ENCODE assay signal across 15 cellular contexts in genomic region chr16:8853150-8853549, GRCh38. TPM values are rescaled to one million over a fixed set of nuclear protein-coding genes. Genes with fewer than 3 reads are reported as not detected.
DNase-seq lines count a peak whose midpoint lies in the region; ATAC-seq and TF ChIP-seq lines count a peak whose summit lies in the region.
"Had no signal": no experiment of that assay in that cellular context is flagged by ENCODE, and none has a peak within 500 bp of the region (broad histone marks: within the 10 kb centered on the region; RNA-seq: fewer than 3 reads in every experiment).

No MANE protein-coding gene starts in this region.

- H3K4me3 ChIP-seq in BLaER1 (no peak overlapping the region), HCT116 (replicated peaks in 1 of 2; ENCODE audit: low read depth in 1 of 2, low read length in 2 of 2) (no peak overlapping the region)

- H3K27me3 ChIP-seq in BLaER1 (no peaks in the 10 kb centered on the region), HCT116 (ENCODE audit: insufficient read depth, low read length) (no peaks in the 10 kb centered on the region)

- H3K79me2 ChIP-seq in HCT116 (ENCODE audit: insufficient read depth, low read length), result peaks cover 3% of the 10 kb centered on the region

- H4K20me1 ChIP-seq in BLaER1 (peaks cover 34% of the 10 kb centered on the region), HCT116 (ENCODE audit: insufficient read depth) (no peaks in the 10 kb centered on the region)

- H3K9me2 ChIP-seq in HCT116 (ENCODE audit: insufficient read depth), result no peaks in the 10 kb centered on the region

- H3K4me1 ChIP-seq in BLaER1, result peaks cover 100% of the 10 kb centered on the region
- H3K4me1 ChIP-seq in HCT116 (ENCODE audit: control insufficient read depth in 1 of 2, insufficient read depth in 2 of 2, low read length in 2 of 2), result no peaks in the 10 kb centered on the region; a peak in 1 of 4 replicates

- peak overlapping the region; percentile 84 for H3K27ac ChIP-seq in BLaER1
- H3K27ac ChIP-seq in HCT116 (ENCODE audit: low read depth, low read length), result 0 out of 2 replicates have a peak overlapping the region, but pooled peaks have one; percentile 24
- H3K27ac ChIP-seq in caudate nucleus (ENCODE audit: low read depth, low read length), result peak overlapping the region; percentile 73

- RAD21 ChIA-PET in HCT116 (lab: Charles Lee; ENCODE audit: low non-redundant PET in 1 of 2, low total read pairs in 2 of 2, uncharacterized antibody in 2 of 2, unreplicated experiment in 2 of 2), result no interaction called here

- CTCF ChIA-PET in HCT116 (lab: Charles Lee), result no interaction called here

- no peak for ATAC-seq in HCT116

- DNase-seq in HCT116 (ENCODE audit: low read depth, low spot score), result no peak
- no peak for DNase-seq in caudate nucleus (lab: John Stamatoyannopoulos, UW)
- no peak for DNase-seq in mesothelial cell of epicardium (ENCODE audit: low spot score in 2 of 2, unreplicated experiment in 2 of 2)
- DNase-seq in NCI-H2107 (lab: John Stamatoyannopoulos, UW), result no peak
- DNase-seq in H4 (ENCODE audit: low spot score), result no peak
- no peak for DNase-seq in NCI-H187 (lab: John Stamatoyannopoulos, UW)
- no peak for DNase-seq in NCI-H1417 (lab: John Stamatoyannopoulos, UW)
- DNase-seq: KBM-7, NCI-H2029 treated with DMSO at 0.1 percent for 48 hours had no signal

- H3K9me3 ChIP-seq in BLaER1, result no peaks in the 10 kb centered on the region
- no peaks in the 10 kb centered on the region for H3K9me3 ChIP-seq in HCT116 (ENCODE audit: control insufficient read depth in 1 of 2, insufficient read depth in 1 of 2, low read depth in 1 of 2, low read length in 2 of 2)

- intact Hi-C loops in HCT116 (cut with micrococcal nuclease), result no loop called here

- H3K9me3 Mint-ChIP-seq in mesothelial cell of epicardium, result no peaks in the 10 kb centered on the region
- H3K9me3 Mint-ChIP-seq: T-helper 2 cell treated with Interferon-gamma antibody and Interleukin-4, amounts not matched to agents 5 μg/mL and 100 μg/mL, for 36 hours had no signal

- BruUV-seq in HCT116 (replicated peaks; lab: Mats Ljungman, UMichigan), result TSS peak; percentile 14

- H3K4me1 Mint-ChIP-seq in mesothelial cell of epicardium, result no peaks in the 10 kb centered on the region

- no peak for TF ChIP-seq RAD21 in HCT116 (IDR thresholded peaks at IDR 0.05; ENCODE audit: low read depth)

- no peak overlapping the region for H3K4me3 Mint-ChIP-seq in mesothelial cell of epicardium
- H3K4me3 Mint-ChIP-seq: CD14-positive monocyte; T-helper 2 cell treated with Interferon-gamma antibody and Interleukin-4, amounts not matched to agents 5 μg/mL and 100 μg/mL, for 36 hours had no signal

- H3K27ac Mint-ChIP-seq in mesothelial cell of epicardium, result peak overlapping the region; percentile 51
- H3K27ac Mint-ChIP-seq: CD14-positive monocyte had no signal

- H3K36me3 ChIP-seq in BLaER1 (peaks cover 85% of the 10 kb centered on the region), HCT116 (ENCODE audit: control insufficient read depth in 1 of 2, insufficient read depth in 2 of 2, low read length in 2 of 2) (peaks cover 26 to 57% of the 10 kb centered on the region in 2 experiments)

- POLR2A ChIA-PET in HCT116 (lab: Charles Lee), result interaction anchor here (1.5 kb wide), 2 partner anchors 16 kb away, joined by 3 to 4 read pairs; partner anchors contain the start of gene CARHSP1

- no peak for TF ChIP-seq POLR2A in HCT116 (IDR thresholded peaks at IDR 0.05; ENCODE audit: borderline replicate concordance, extremely low read depth, insufficient read depth, insufficient read length)

- no peaks in the 10 kb centered on the region for H3K27me3 Mint-ChIP-seq in mesothelial cell of epicardium (ENCODE audit: low read depth)

- TF ChIP-seq CTCF in HCT116 (IDR thresholded peaks at IDR 0.05 in 2 of 3, conservative IDR thresholded peaks at IDR 0.05 in 1 of 3; ENCODE audit: borderline replicate concordance in 1 of 3, insufficient read depth in 1 of 3, low read depth in 2 of 3, low read length in 2 of 3) (no peak), mesothelial cell of epicardium (IDR thresholded peaks at IDR 0.05; ENCODE audit: unreplicated experiment) (no peak)

- H3K4me2 ChIP-seq in BLaER1 (peak overlapping the region; percentile 96), HCT116 (ENCODE audit: low read length) (no peak overlapping the region)

- no peak overlapping the region for H3K9ac ChIP-seq in BLaER1
- no peak overlapping the region for H3K9ac ChIP-seq in HCT116 (ENCODE audit: low read length)

- H3K36me3 Mint-ChIP-seq in mesothelial cell of epicardium, result peaks cover 40% of the 10 kb centered on the region

- no peak overlapping the region for H2AFZ ChIP-seq in HCT116 (ENCODE audit: low read depth, low read length, poor library complexity, severe bottlenecking)

TF ChIP-seq in HCT116, 20 proteins besides CTCF, POLR2A, EP300 and RAD21:
- no peak for TF ChIP-seq SIN3A (IDR thresholded peaks at IDR 0.05; ENCODE audit: low read depth)
- TF ChIP-seq SP1 (IDR thresholded peaks at IDR 0.05; ENCODE audit: low read depth), result no peak
- TF ChIP-seq ZFX (IDR thresholded peaks at IDR 0.05), result no peak
- no peak for TF ChIP-seq EZH2 (IDR thresholded peaks at IDR 0.05)
- TF ChIP-seq EZH2phosphoT487 (IDR thresholded peaks at IDR 0.05; ENCODE audit: borderline replicate concordance), result no peak
- no peak for TF ChIP-seq ATF3 (IDR thresholded peaks at IDR 0.05)
- TF ChIP-seq EGR1 (IDR thresholded peaks at IDR 0.05; ENCODE audit: low read depth), result no peak
- no peak for TF ChIP-seq ZBTB33 (IDR thresholded peaks at IDR 0.05; ENCODE audit: extremely low read depth, insufficient replicate concordance, low read length)

RNA-seq across cellular contexts. Expression of gene CARHSP1, which starts 15.7 kb away (rescaled TPM):
- total RNA-seq in HCT116 (2021; ENCODE audit: unreplicated experiment), result 79.7 TPM
- 116 and 137 TPM in 2 replicates for polyA plus RNA-seq in HCT116 (2012)
- 78.6 to 84.2 TPM (median 80.3 TPM) in 3 replicates for total RNA-seq in mesothelial cell of epicardium
- total RNA-seq in H4 (2014; rRNA removed; shearing (Covaris generic)), result 118 and 119 TPM in 2 replicates

RNA-seq across cellular contexts. Expression of gene LITAFD, which starts 29.0 kb away (rescaled TPM):
- total RNA-seq in HCT116 (2021; ENCODE audit: unreplicated experiment), result not detected
- polyA plus RNA-seq in HCT116 (2012), result not detected in 2 replicates
- not detected in 3 replicates for total RNA-seq in mesothelial cell of epicardium
- not detected in 2 replicates for total RNA-seq in H4 (2014; rRNA removed; shearing (Covaris generic))
- total RNA-seq: activated CD8-positive, alpha-beta memory T cell treated with anti-CD3 and anti-CD28 coated beads for 36 hours; bronchial epithelial cell; myocyte had no signal
- polyA plus RNA-seq: CD14-positive monocyte had no signal

RNA-seq across cellular contexts. Expression of gene PMM2, which starts 55.5 kb away (rescaled TPM):
- total RNA-seq in HCT116 (2021; ENCODE audit: unreplicated experiment), result 53.3 TPM
- 21.7 and 22.6 TPM in 2 replicates for polyA plus RNA-seq in HCT116 (2012)
- total RNA-seq in mesothelial cell of epicardium, result 41.3 to 41.7 TPM (median 41.4 TPM) in 3 replicates
- 33.6 and 34.9 TPM in 2 replicates for total RNA-seq in H4 (2014; rRNA removed; shearing (Covaris generic))

RNA-seq across cellular contexts. Expression of gene TMEM186, which starts 55.7 kb away (rescaled TPM):
- total RNA-seq in HCT116 (2021; ENCODE audit: unreplicated experiment) (14.0 TPM), mesothelial cell of epicardium (11.2 to 12.8 TPM (median 11.9 TPM) in 3 replicates)
- polyA plus RNA-seq in HCT116 (2012), result 12.5 and 13.2 TPM in 2 replicates
- total RNA-seq in H4 (2014; rRNA removed; shearing (Covaris generic)), result 6.3 and 9.6 TPM in 2 replicates

Comparison
In these comparisons a context has a peak if more than half of its experiments do, and no peak if none do; other contexts are left out.
1. H3K27ac ChIP-seq: peak in every context shown above with its lines; median percentile 84 in BLaER1; 73 in caudate nucleus; 24 in HCT116.